Comparison of ENCODE assay signal across 17 cellular contexts in genomic region chr1:81547261-81547911, GRCh38.
DNase-seq lines count a peak whose midpoint lies in the region; ATAC-seq and TF ChIP-seq lines count a peak whose summit lies in the region.
"Had no signal": no experiment of that assay in that cellular context is flagged by ENCODE, and none has a peak within 500 bp of the region (broad histone marks: within the 10 kb centered on the region; RNA-seq: fewer than 3 reads in every experiment).

No MANE protein-coding gene starts in this region.

- H4K20me1 ChIP-seq in osteoblast (ENCODE audit: insufficient read depth, low read length) (no peaks in the 10 kb centered on the region), OCI-LY7 (ENCODE audit: insufficient read depth, low read length) (no peaks in the 10 kb centered on the region)

- DNase-seq in left ventricle myocardium superior (no peak), osteoblast (ENCODE audit: insufficient read length, low spot score, missing footprints) (no peak), OCI-LY7 (ENCODE audit: low spot score) (no peak), HK-2 (ENCODE audit: unreplicated experiment) (no peak)
- DNase-seq in activated T-helper 1 cell treated with anti-CD3 and anti-CD28 coated beads, Interleukin-12 subunit alpha, Interleukin-12 subunit beta, Interleukin-2, Interleukin-4 antibody, amounts not matched to agents 30 ng/mL and 10 ng/mL and 1 ng/mL, durations not matched to agents 14 hours and 24 hours and 36 hours (ENCODE audit: low spot score), result no peak
- DNase-seq: activated CD8-positive, alpha-beta T cell treated with anti-CD3 and anti-CD28 coated beads for 36 hours; COR-L47; effector CD4-positive, alpha-beta T cell; glutamatergic neuron; NCI-H1436 treated with DMSO at 0.1 percent for 48 hours; NCI-H226; SHP77; WERI-Rb-1 had no signal

- no peaks in the 10 kb centered on the region for H3K36me3 Mint-ChIP-seq in activated T-helper 1 cell treated with anti-CD3 and anti-CD28 coated beads, Interleukin-12 subunit alpha, Interleukin-12 subunit beta, Interleukin-2, Interleukin-4 antibody, amounts not matched to agents 30 ng/mL and 10 ng/mL and 1 ng/mL, durations not matched to agents 14 hours and 24 hours and 36 hours (ENCODE audit: low read depth)

- POLR2A ChIA-PET in OCI-LY7 (lab: Charles Lee), result no interaction called here

- peak overlapping the region; percentile 39 for H2AFZ ChIP-seq in osteoblast (ENCODE audit: low read length)
- H2AFZ ChIP-seq in OCI-LY7 (ENCODE audit: low read length), result no peak overlapping the region

- no peaks in the 10 kb centered on the region for H3K9me3 Mint-ChIP-seq in activated T-helper 1 cell treated with anti-CD3 and anti-CD28 coated beads, Interleukin-12 subunit alpha, Interleukin-12 subunit beta, Interleukin-2, Interleukin-4 antibody, amounts not matched to agents 30 ng/mL and 10 ng/mL and 1 ng/mL, durations not matched to agents 14 hours and 24 hours and 36 hours
- H3K9me3 Mint-ChIP-seq: activated CD8-positive, alpha-beta T cell treated with anti-CD3 and anti-CD28 coated beads for 36 hours; T-helper 1 cell treated with Interleukin-12 subunit alpha and Interleukin-12 subunit beta and Interleukin-4 antibody, amounts not matched to agents 30 μg/mL and 1 μg/mL, for 36 hours had no signal

- BruUV-seq in OCI-LY7 (replicated peaks; lab: Mats Ljungman, UMichigan), result no TSS peak

- H3K9me3 ChIP-seq in HUES48 (ENCODE audit: control insufficient read depth, insufficient read depth, low read length) (no peaks in the 10 kb centered on the region), osteoblast (ENCODE audit: low read depth, low read length) (no peaks in the 10 kb centered on the region), OCI-LY7 (ENCODE audit: low read length) (no peaks in the 10 kb centered on the region)

- H3K4me1 ChIP-seq in HUES48 (ENCODE audit: control insufficient read depth, insufficient read depth, low read length) (peaks cover 57% of the 10 kb centered on the region), osteoblast (ENCODE audit: insufficient read depth, low read length) (no peaks in the 10 kb centered on the region), OCI-LY7 (ENCODE audit: insufficient read depth, low read length, poor library complexity, severe bottlenecking) (no peaks in the 10 kb centered on the region)

- intact Hi-C loops in left ventricle myocardium superior (cut with micrococcal nuclease), result loop anchor here (5.0 kb wide), 1 partner anchor 1015 kb away; no protein-coding TSS in a partner anchor
- intact Hi-C loops in OCI-LY7 (cut with micrococcal nuclease; ENCODE audit: unreplicated experiment), result no loop called here
- intact Hi-C loops in activated T-helper 1 cell treated with anti-CD3 and anti-CD28 coated beads, Interleukin-12 subunit alpha, Interleukin-12 subunit beta, Interleukin-2, Interleukin-4 antibody, amounts not matched to agents 30 ng/mL and 10 ng/mL and 1 ng/mL, durations not matched to agents 14 hours and 24 hours and 36 hours (cut with micrococcal nuclease), result no loop called here

- peak overlapping the region; percentile 40 for H3K4me3 ChIP-seq in HUES48 (ENCODE audit: low read depth, low read length)
- no peak overlapping the region for H3K4me3 ChIP-seq in osteoblast (ENCODE audit: insufficient read depth, low read length)
- no peak overlapping the region for H3K4me3 ChIP-seq in OCI-LY7 (ENCODE audit: low read depth, low read length, poor library complexity, severe bottlenecking)

- H3K4me1 Mint-ChIP-seq in activated T-helper 1 cell treated with anti-CD3 and anti-CD28 coated beads, Interleukin-12 subunit alpha, Interleukin-12 subunit beta, Interleukin-2, Interleukin-4 antibody, amounts not matched to agents 30 ng/mL and 10 ng/mL and 1 ng/mL, durations not matched to agents 14 hours and 24 hours and 36 hours (ENCODE audit: low read depth), result peaks cover 6% of the 10 kb centered on the region
- H3K4me1 Mint-ChIP-seq: central memory CD8-positive, alpha-beta T cell had no signal

- H3K27ac ChIP-seq in HUES48 (ENCODE audit: low read depth, low read length), result peak overlapping the region; percentile 96
- H3K27ac ChIP-seq in osteoblast (ENCODE audit: low read depth, low read length), result no peak overlapping the region
- no peak overlapping the region for H3K27ac ChIP-seq in OCI-LY7 (ENCODE audit: low read depth, low read length, poor library complexity, severe bottlenecking)
- H3K27ac ChIP-seq: WERI-Rb-1 had no signal

- H3K36me3 ChIP-seq in HUES48 (ENCODE audit: control insufficient read depth, insufficient read depth, low read length) (no peaks in the 10 kb centered on the region), osteoblast (ENCODE audit: insufficient read depth, low read length) (no peaks in the 10 kb centered on the region), OCI-LY7 (ENCODE audit: insufficient read depth, low read length) (no peaks in the 10 kb centered on the region)
- H3K36me3 ChIP-seq: WERI-Rb-1 had no signal

- no peak overlapping the region for H3K4me3 Mint-ChIP-seq in activated T-helper 1 cell treated with anti-CD3 and anti-CD28 coated beads, Interleukin-12 subunit alpha, Interleukin-12 subunit beta, Interleukin-2, Interleukin-4 antibody, amounts not matched to agents 30 ng/mL and 10 ng/mL and 1 ng/mL, durations not matched to agents 14 hours and 24 hours and 36 hours
- H3K4me3 Mint-ChIP-seq: activated CD8-positive, alpha-beta T cell treated with anti-CD3 and anti-CD28 coated beads for 36 hours; central memory CD8-positive, alpha-beta T cell; T-helper 1 cell treated with Interleukin-12 subunit alpha and Interleukin-12 subunit beta and Interleukin-4 antibody, amounts not matched to agents 30 μg/mL and 1 μg/mL, for 36 hours had no signal

- no peaks in the 10 kb centered on the region for H3K27me3 ChIP-seq in HUES48 (ENCODE audit: control insufficient read depth, insufficient read depth, low read length)
- no peaks in the 10 kb centered on the region for H3K27me3 ChIP-seq in osteoblast (ENCODE audit: insufficient read depth, low read length)

- no peaks in the 10 kb centered on the region for H3K79me2 ChIP-seq in osteoblast (ENCODE audit: insufficient read depth, low read length)
- no peaks in the 10 kb centered on the region for H3K79me2 ChIP-seq in OCI-LY7 (ENCODE audit: insufficient read depth, low read depth, low read length)

- peak overlapping the region; percentile 49; the same call in 1 of the 2 replicates for H3K9ac ChIP-seq in HUES48 (ENCODE audit: low read depth, low read length)

- H3K4me2 ChIP-seq in osteoblast (ENCODE audit: insufficient read depth, low read length), result peak overlapping the region; percentile 54
- H3K4me2 ChIP-seq in OCI-LY7 (ENCODE audit: low read length), result no peak overlapping the region

- peaks cover 4% of the 10 kb centered on the region for H3K27me3 Mint-ChIP-seq in activated T-helper 1 cell treated with anti-CD3 and anti-CD28 coated beads, Interleukin-12 subunit alpha, Interleukin-12 subunit beta, Interleukin-2, Interleukin-4 antibody, amounts not matched to agents 30 ng/mL and 10 ng/mL and 1 ng/mL, durations not matched to agents 14 hours and 24 hours and 36 hours (ENCODE audit: insufficient read depth)
- H3K27me3 Mint-ChIP-seq: activated CD8-positive, alpha-beta T cell treated with anti-CD3 and anti-CD28 coated beads for 36 hours; central memory CD8-positive, alpha-beta T cell had no signal

- no peak for TF ChIP-seq CTCF in osteoblast (IDR thresholded peaks at IDR 0.05; ENCODE audit: extremely low read depth, low read depth, low read length)
- TF ChIP-seq CTCF in OCI-LY7 (conservative IDR thresholded peaks at IDR 0.05; ENCODE audit: low read length), result no peak

- H3K27ac Mint-ChIP-seq in activated T-helper 1 cell treated with anti-CD3 and anti-CD28 coated beads, Interleukin-12 subunit alpha, Interleukin-12 subunit beta, Interleukin-2, Interleukin-4 antibody, amounts not matched to agents 30 ng/mL and 10 ng/mL and 1 ng/mL, durations not matched to agents 14 hours and 24 hours and 36 hours, result no peak overlapping the region
- H3K27ac Mint-ChIP-seq: activated CD8-positive, alpha-beta T cell treated with anti-CD3 and anti-CD28 coated beads for 36 hours; T-helper 1 cell treated with Interleukin-12 subunit alpha and Interleukin-12 subunit beta and Interleukin-4 antibody, amounts not matched to agents 30 μg/mL and 1 μg/mL, for 36 hours had no signal

- peak; percentile 9 for ATAC-seq in GM19463 (IDR thresholded peaks at IDR 0.05; ENCODE audit: unreplicated experiment)
- ATAC-seq in left ventricle myocardium superior, result peak; percentile 24
- ATAC-seq: activated CD8-positive, alpha-beta T cell treated with anti-CD3 and anti-CD28 coated beads for 36 hours had no signal

- no peaks in the 10 kb centered on the region for H3K9me2 ChIP-seq in OCI-LY7 (ENCODE audit: insufficient read depth, low read length)

- CTCF ChIA-PET in OCI-LY7 (lab: Charles Lee; ENCODE audit: unreplicated experiment), result no interaction called here
